Comparison of ENCODE assay signal across 8 cellular contexts in genomic region chr7:45501788-45502187, GRCh38.
"Had no signal": no experiment of that assay in that cellular context is flagged by ENCODE, and none has a peak within 500 bp of the region (broad histone marks: within the 10 kb centered on the region; RNA-seq: fewer than 3 reads in every experiment).

No MANE protein-coding gene starts in this region.

- H3K4me2 ChIP-seq: KMS-11 had no signal

- H3K27ac Mint-ChIP-seq: IgD-negative memory B cell had no signal

- H3K9ac ChIP-seq: KMS-11 had no signal

- H3K4me3 Mint-ChIP-seq: IgD-negative memory B cell had no signal

- ATAC-seq: HepG2, K562 had no signal

- DNase-seq: IMR-90, KBM-7, KG1 had no signal

- H3K27ac ChIP-seq: HL-60, KMS-11 had no signal

- H3K4me3 ChIP-seq: K562 had no signal
